ENCODE assay signal across 15 cellular contexts in genomic region chr5:178312900-178313299, GRCh38.
A peak's percentile ranks its signal among the peaks of the same experiment; 100 is the strongest.
DNase-seq lines count a peak whose midpoint lies in the region; ATAC-seq, FAIRE-seq and TF ChIP-seq lines count a peak whose summit lies in the region.
"Had no signal": no experiment of that assay in that cellular context is flagged by ENCODE, and none has a peak within 500 bp of the region (broad histone marks: within the 10 kb centered on the region; RNA-seq: fewer than 3 reads in every experiment).

No MANE protein-coding gene starts in this region.

- H3K4me1 ChIP-seq in H1 (replicated peaks in 1 of 4; ENCODE audit: control insufficient read depth in 3 of 4, insufficient read depth in 4 of 4, low read length in 3 of 4): peaks cover 0 to 5% (median 0%) of the 10 kb centered on the region in 4 experiments; a peak in 2 of 7 replicates
- no peaks in the 10 kb centered on the region for H3K4me1 ChIP-seq in mesenchymal stem cell (ENCODE audit: control insufficient read depth, insufficient read depth, low read depth, low read length)

- TF ChIP-seq RAD21 in H1 (IDR thresholded peaks at IDR 0.05 in 1 of 2, conservative IDR thresholded peaks at IDR 0.05 in 1 of 2; ENCODE audit: low read depth in 2 of 2, low read length in 2 of 2): no peak

- H3K79me2 ChIP-seq in H1 (ENCODE audit: control insufficient read depth in 1 of 2, insufficient read depth in 2 of 2, low read length in 2 of 2): no peaks in the 10 kb centered on the region

- no peak for TF ChIP-seq CTCF in H1 (IDR thresholded peaks at IDR 0.05; ENCODE audit: control extremely low read depth in 1 of 3, insufficient read depth in 1 of 3, low read depth in 1 of 3, low read length in 3 of 3)

- no peak for TF ChIP-seq POLR2A in H1 (IDR thresholded peaks at IDR 0.05; ENCODE audit: control extremely low read depth in 1 of 2, low read depth in 2 of 2, low read length in 2 of 2)

- H4K5ac ChIP-seq in H1 (ENCODE audit: insufficient read length, low read depth, low read length): no peak overlapping the region

- no peaks in the 10 kb centered on the region for H4K20me1 ChIP-seq in H1 (replicated peaks in 1 of 2; ENCODE audit: control insufficient read depth in 1 of 2, insufficient read depth in 2 of 2, low read length in 2 of 2)

- no peak overlapping the region for H3K4ac ChIP-seq in H1 (replicated peaks; ENCODE audit: insufficient read length, low read depth, low read length)
- H3K4ac ChIP-seq in mesenchymal stem cell (ENCODE audit: low read depth in 1 of 2, low read length in 2 of 2): no peak overlapping the region

- H4K8ac ChIP-seq in H1 (ENCODE audit: extremely low read depth, insufficient read depth, low read length) (no peak overlapping the region; the same call in 1 of the 2 replicates), mesenchymal stem cell (ENCODE audit: low read length) (no peak overlapping the region)

- peak overlapping the region; percentile 66; the same call in 1 of the 2 replicates for H2BK5ac ChIP-seq in H1 (ENCODE audit: low read depth, low read length)
- no peak overlapping the region for H2BK5ac ChIP-seq in mesenchymal stem cell (ENCODE audit: low read depth, low read length, poor library complexity, severe bottlenecking)

- H3K4me3 Mint-ChIP-seq in activated naive CD8-positive, alpha-beta T cell treated with anti-CD3 and anti-CD28 coated beads, Interleukin-2, amount 50 U/mL, for 24 hours: no peak overlapping the region

- H2BK12ac ChIP-seq in H1 (ENCODE audit: low read depth, low read length): 0 out of 2 replicates have a peak overlapping the region, but pooled peaks have one; percentile 39
- no peak overlapping the region for H2BK12ac ChIP-seq in mesenchymal stem cell (ENCODE audit: low read length in 2 of 2)

- H3K27me3 Mint-ChIP-seq in activated naive CD8-positive, alpha-beta T cell treated with anti-CD3 and anti-CD28 coated beads, Interleukin-2, amount 50 U/mL, for 24 hours: no peaks in the 10 kb centered on the region

- H3K27ac ChIP-seq in H1 (ENCODE audit: low read depth, low read length) (no peak overlapping the region), mesenchymal stem cell (ENCODE audit: low read length, poor library complexity, severe bottlenecking) (no peak overlapping the region)

- no peak overlapping the region for H3K14ac ChIP-seq in H1 (ENCODE audit: insufficient read length)
- H3K14ac ChIP-seq in mesenchymal stem cell (ENCODE audit: low read length in 2 of 2): no peak overlapping the region

- CTCF ChIA-PET in H1 (lab: Charles Lee; ENCODE audit: partially characterized antibody): interaction anchor here (1.2 kb wide), 1 partner anchor 10 kb away, joined by 4 read pairs; no protein-coding TSS in a partner anchor

- H3K23ac ChIP-seq in H1 (ENCODE audit: insufficient read length): no peak overlapping the region
- H3K23ac ChIP-seq in mesenchymal stem cell (ENCODE audit: low read length in 2 of 2): no peak overlapping the region

- no peaks in the 10 kb centered on the region for H3K23me2 ChIP-seq in H1 (ENCODE audit: low read depth, low read length)

- H3K27me3 ChIP-seq in H1 (replicated peaks in 1 of 4; ENCODE audit: control insufficient read depth in 3 of 4, extremely low read depth in 1 of 4, insufficient read depth in 3 of 4, low read length in 3 of 4) (no peaks in the 10 kb centered on the region), mesenchymal stem cell (ENCODE audit: control insufficient read depth in 1 of 2, insufficient read depth in 1 of 2, low read length in 2 of 2) (peaks cover 0 to 9% of the 10 kb centered on the region in 2 experiments)

- H3K79me1 ChIP-seq in H1 (ENCODE audit: low read depth, low read length): no peaks in the 10 kb centered on the region
- H3K79me1 ChIP-seq in mesenchymal stem cell (replicated peaks; ENCODE audit: low read length, poor library complexity, severe bottlenecking): no peaks in the 10 kb centered on the region

- H4K91ac ChIP-seq in H1 (replicated peaks; ENCODE audit: insufficient read length, low read length) (peak overlapping the region; percentile 44), mesenchymal stem cell (ENCODE audit: low read length) (no peak overlapping the region)

- no peak for TF ChIP-seq EP300 in H1 (IDR thresholded peaks at IDR 0.05; ENCODE audit: borderline replicate concordance in 1 of 2, low read depth in 2 of 2, low read length in 2 of 2)

- no peaks in the 10 kb centered on the region for H3K36me3 ChIP-seq in H1 (ENCODE audit: control insufficient read depth in 2 of 4, insufficient read depth in 4 of 4, low read length in 3 of 4)
- no peaks in the 10 kb centered on the region for H3K36me3 ChIP-seq in mesenchymal stem cell (ENCODE audit: control insufficient read depth in 1 of 2, insufficient read depth in 2 of 2, low read depth in 1 of 2, low read length in 2 of 2)

- H3K9ac ChIP-seq in H1 (replicated peaks in 1 of 4; ENCODE audit: extremely low read depth in 1 of 4, low read depth in 3 of 4, low read length in 3 of 4) (no peak overlapping the region), mesenchymal stem cell (ENCODE audit: low read length) (no peak overlapping the region)

- H3K56ac ChIP-seq in H1 (replicated peaks; ENCODE audit: insufficient read length, low read depth, low read length): no peak overlapping the region

- DNase-seq in AG08395 (ENCODE audit: low spot score) (peak; percentile 51), NOMO-1 treated with DMSO at 0.1 percent for 48 hours (lab: John Stamatoyannopoulos, UW; ENCODE audit: unreplicated experiment) (peak; percentile 90), H1 (ENCODE audit: low read depth in 1 of 2, low spot score in 2 of 2) (no peak), mesenchymal stem cell (peak; percentile 28), NCI-H1105 (lab: John Stamatoyannopoulos, UW) (no peak), GM19239 (ENCODE audit: insufficient read length, low spot score) (no peak)
- no peak for DNase-seq in activated naive CD8-positive, alpha-beta T cell treated with anti-CD3 and anti-CD28 coated beads, Interleukin-2, amount 50 U/mL, for 24 hours
- DNase-seq: activated T-cell treated with anti-CD3 and anti-CD28 coated beads for 4 hours; amniotic stem cell; NCI-H1694 treated with DMSO at 0.1 percent for 48 hours; NCI-H82; stimulated activated CD4-positive, alpha-beta T cell treated with anti-CD3 and anti-CD28 coated beads, Interleukin-1b, Interleukin-23, amount 100 ng/mL, for 48 hours had no signal

- ATAC-seq in HG03135 (IDR thresholded peaks at IDR 0.05; ENCODE audit: unreplicated experiment): no peak
- no peak for ATAC-seq in activated naive CD8-positive, alpha-beta T cell treated with anti-CD3 and anti-CD28 coated beads, Interleukin-2, amount 50 U/mL, for 24 hours
- ATAC-seq: SK-N-SH treated with all-trans-retinoic acid at 6 μM for 48 hours had no signal

- POLR2A ChIA-PET in H1 (lab: Charles Lee; ENCODE audit: partially characterized antibody): no interaction called here

- 0 out of 2 replicates have a peak overlapping the region, but pooled peaks have one; percentile 82 for H2AK5ac ChIP-seq in H1 (ENCODE audit: low read depth, low read length)
- H2AK5ac ChIP-seq in mesenchymal stem cell (ENCODE audit: low read length, severe bottlenecking): no peak overlapping the region

- no peaks in the 10 kb centered on the region for H3K9me3 ChIP-seq in H1 (ENCODE audit: insufficient read depth in 2 of 2, low read depth in 1 of 2, low read length in 1 of 2)
- no peaks in the 10 kb centered on the region for H3K9me3 ChIP-seq in mesenchymal stem cell (ENCODE audit: control insufficient read depth, low read length)

- no peak overlapping the region for H2BK20ac ChIP-seq in H1 (ENCODE audit: low read length)

- H3K27ac Mint-ChIP-seq in activated naive CD8-positive, alpha-beta T cell treated with anti-CD3 and anti-CD28 coated beads, Interleukin-2, amount 50 U/mL, for 24 hours: no peak overlapping the region

- peaks cover 5% of the 10 kb centered on the region for H3K36me3 Mint-ChIP-seq in activated naive CD8-positive, alpha-beta T cell treated with anti-CD3 and anti-CD28 coated beads, Interleukin-2, amount 50 U/mL, for 24 hours (ENCODE audit: low read depth)

- H3K4me2 ChIP-seq in H1 (ENCODE audit: insufficient read depth in 1 of 2, low read depth in 2 of 2, low read length in 2 of 2) (no peak overlapping the region), mesenchymal stem cell (ENCODE audit: low read length, poor library complexity, severe bottlenecking) (no peak overlapping the region)

- no peak for FAIRE-seq in H1 (lab: Jason Lieb, UNC)
- no peak for FAIRE-seq in GM19239 (lab: Jason Lieb, UNC)

- H3K4me3 ChIP-seq in H1 (ENCODE audit: extremely low read depth in 1 of 4, insufficient read depth in 2 of 4, low read depth in 3 of 4, low read length in 4 of 4) (no peak overlapping the region), mesenchymal stem cell (ENCODE audit: insufficient read depth in 1 of 2, low read depth in 1 of 2, low read length in 2 of 2) (no peak overlapping the region)
- H3K4me3 ChIP-seq: lung had no signal

- WGBS in H1 (ENCODE audit: extremely low coverage in 1 of 2, insufficient coverage in 1 of 2, insufficient read length in 1 of 2, insufficient replicate concordance in 2 of 2, low coverage in 1 of 2, low lambda C conversion rate in 2 of 2, missing lambda C conversion rate in 1 of 2), 2 experiments: 92% methylated on average over 19 of the region's 19 CpGs; no CpG with 5 or more reads in 1 of the 2 experiments
- 62% methylated on average over 19 of the region's 19 CpGs for WGBS in mesenchymal stem cell

- no peak overlapping the region for H2AFZ ChIP-seq in H1 (ENCODE audit: low read length)
- H2AFZ ChIP-seq in mesenchymal stem cell (ENCODE audit: low read depth, low read length): no peak overlapping the region

- no peak overlapping the region; the same call in 1 of the 2 replicates for H2BK15ac ChIP-seq in H1 (ENCODE audit: low read length)
- H2BK15ac ChIP-seq in mesenchymal stem cell (ENCODE audit: low read depth, poor library complexity, severe bottlenecking): no peak overlapping the region

- no peak overlapping the region for H3K18ac ChIP-seq in H1 (ENCODE audit: extremely low read depth, low read length)
- H3K18ac ChIP-seq in mesenchymal stem cell (ENCODE audit: low read depth in 1 of 2, low read length in 2 of 2): no peak overlapping the region

- no peaks in the 10 kb centered on the region for H3K4me1 Mint-ChIP-seq in activated naive CD8-positive, alpha-beta T cell treated with anti-CD3 and anti-CD28 coated beads, Interleukin-2, amount 50 U/mL, for 24 hours

- no peak overlapping the region for H2BK120ac ChIP-seq in H1 (replicated peaks; ENCODE audit: low read depth, low read length)
- H2BK120ac ChIP-seq in mesenchymal stem cell (ENCODE audit: low read depth, low read length): no peak overlapping the region

- peaks cover 16% of the 10 kb centered on the region for H3K9me3 Mint-ChIP-seq in activated naive CD8-positive, alpha-beta T cell treated with anti-CD3 and anti-CD28 coated beads, Interleukin-2, amount 50 U/mL, for 24 hours

TF ChIP-seq in H1, 55 proteins besides CTCF, POLR2A, EP300 and RAD21 (continues in another document):
- TF ChIP-seq FOSL1 (IDR thresholded peaks at IDR 0.05; ENCODE audit: insufficient read depth, low read depth, low read length): no peak
- TF ChIP-seq CTBP2 (IDR thresholded peaks at IDR 0.05; ENCODE audit: borderline replicate concordance, insufficient read depth, insufficient read length, low read length): no peak
- TF ChIP-seq KDM5A (IDR thresholded peaks at IDR 0.05; ENCODE audit: low read length): no peak
- TF ChIP-seq RBBP5 (IDR thresholded peaks at IDR 0.05; ENCODE audit: borderline replicate concordance, low read depth, low read length): no peak

Comparison
In these comparisons a context has a peak if more than half of its experiments do, and no peak if none do; other contexts are left out.
1. DNase-seq: peak in AG08395 (single experiment), NOMO-1 treated with DMSO at 0.1 percent for 48 hours (single experiment) and mesenchymal stem cell (single experiment); none in H1 (0 of 2), NCI-H1105 (single experiment), activated naive CD8-positive, alpha-beta T cell treated with anti-CD3 and anti-CD28 coated beads, Interleukin-2, amount 50 U/mL, for 24 hours (single experiment) and GM19239 (single experiment).